In genomic region chrX:39176105-39176504, GRCh38 we compare ENCODE assay signal across 17 cellular contexts.
"Had no signal": no experiment of that assay in that cellular context is flagged by ENCODE, and none has a peak within 500 bp of the region (broad histone marks: within the 10 kb centered on the region; RNA-seq: fewer than 3 reads in every experiment).

No MANE protein-coding gene starts in this region.

- H3K36me3 Mint-ChIP-seq: activated naive CD4-positive, alpha-beta T cell treated with anti-CD3 and anti-CD28 coated beads, Interleukin-2, amount 50 U/mL, for 72 hours had no signal

- H3K9me3 Mint-ChIP-seq: central memory CD8-positive, alpha-beta T cell had no signal

- H3K27ac ChIP-seq: brain microvascular endothelial cell, coronary artery, suprapubic skin, upper lobe of right lung had no signal

- H3K4me1 ChIP-seq: upper lobe of right lung had no signal

- H3K4me3 ChIP-seq: coronary artery, esophagus squamous epithelium, suprapubic skin, upper lobe of right lung had no signal

- H3K27me3 Mint-ChIP-seq: central memory CD8-positive, alpha-beta T cell had no signal

- H3K36me3 ChIP-seq: brain microvascular endothelial cell, esophagus squamous epithelium, suprapubic skin, upper lobe of right lung had no signal

- H3K4me3 Mint-ChIP-seq: central memory CD8-positive, alpha-beta T cell had no signal

- H3K9me3 ChIP-seq: esophagus squamous epithelium, suprapubic skin, upper lobe of right lung had no signal

- H3K27me3 ChIP-seq: brain microvascular endothelial cell, esophagus squamous epithelium, suprapubic skin, upper lobe of right lung had no signal

- H3K4me1 Mint-ChIP-seq: central memory CD8-positive, alpha-beta T cell had no signal

- ATAC-seq: activated CD4-positive, CD25-positive, alpha-beta regulatory T cell treated with anti-CD3 and anti-CD28 coated beads, Interleukin-2, amount 50 U/mL, for 24 hours; sciatic nerve; stimulated activated naive CD8-positive, alpha-beta T cell treated with anti-CD3 and anti-CD28 coated beads, Interleukin-15, Interleukin-2, amounts not matched to agents 100 U/mL and 50 U/mL, for 24 hours; upper lobe of right lung had no signal

- DNase-seq: activated CD4-positive, alpha-beta T cell treated with anti-CD3 and anti-CD28 coated beads, Interleukin-2, amount 50 U/mL, for 48 hours; activated CD8-positive, alpha-beta memory T cell treated with anti-CD3 and anti-CD28 coated beads, Interleukin-2, amount 50 U/mL, for 4 hours; activated gamma-delta T cell; activated T-cell treated with anti-CD3 and anti-CD28 coated beads, Interleukin-2, amount 50 U/mL, for 48 hours; brain microvascular endothelial cell; effector CD4-positive, alpha-beta T cell; esophagus squamous epithelium; hippocampal formation; kidney; stimulated activated naive CD8-positive, alpha-beta T cell treated with anti-CD3 and anti-CD28 coated beads, Interleukin-15, Interleukin-2, amounts not matched to agents 100 U/mL and 50 U/mL, for 24 hours; upper lobe of right lung had no signal
